ENCODE assay signal across 17 cellular contexts in the genomic region with DNA sequence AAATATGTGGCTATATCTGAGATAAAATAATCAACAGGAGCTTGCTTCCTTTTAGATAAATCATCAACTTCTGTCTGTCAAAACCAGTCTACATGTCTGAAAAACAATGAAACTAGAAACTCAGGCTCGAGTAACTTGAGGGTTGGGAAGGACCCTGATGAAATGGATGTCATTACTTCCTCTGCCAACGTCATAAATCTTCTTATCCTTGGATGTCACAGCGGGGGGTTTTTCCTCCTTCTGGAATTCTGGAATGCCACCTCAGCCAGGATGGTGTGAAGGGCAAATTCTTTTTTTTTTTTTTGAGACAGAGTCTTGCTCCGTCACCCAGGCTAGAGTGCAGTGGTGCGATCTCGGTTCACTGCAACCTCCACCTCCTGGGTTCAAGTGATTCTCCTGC. TPM values are rescaled to one million over a fixed set of nuclear protein-coding genes. Genes with fewer than 3 reads are reported as not detected.
DNase-seq lines count a peak whose midpoint lies in the region; ATAC-seq and TF ChIP-seq lines count a peak whose summit lies in the region.
"Had no signal": no experiment of that assay in that cellular context is flagged by ENCODE, and none has a peak within 500 bp of the region (broad histone marks: within the 10 kb centered on the region; RNA-seq: fewer than 3 reads in every experiment).

No MANE protein-coding gene starts in this region.

- POLR2A ChIA-PET in HEK293T (lab: Yijun Ruan, JAX) (no interaction called here), WTC11 (lab: Charles Lee) (no interaction called here)

- TF ChIP-seq CTCF in WTC11 (IDR thresholded peaks at IDR 0.05) (no peak), vagina (IDR thresholded peaks at IDR 0.05) (no peak)

- no peak overlapping the region for H2BK5ac ChIP-seq in mesenchymal stem cell (ENCODE audit: low read depth, low read length, poor library complexity, severe bottlenecking)

- H3K4me1 ChIP-seq in mesenchymal stem cell (ENCODE audit: control insufficient read depth, insufficient read depth, low read depth, low read length) (peaks cover 22% of the 10 kb centered on the region), vagina (peaks cover 31% of the 10 kb centered on the region)

- intact Hi-C loops in vagina (cut with DNase I), result no loop called here

- no peak overlapping the region for H3K4me2 ChIP-seq in mesenchymal stem cell (ENCODE audit: low read length, poor library complexity, severe bottlenecking)

- H4K8ac ChIP-seq in mesenchymal stem cell (ENCODE audit: low read length), result no peak overlapping the region

- no peak overlapping the region for H2BK15ac ChIP-seq in mesenchymal stem cell (ENCODE audit: low read depth, poor library complexity, severe bottlenecking)

- no peak for ATAC-seq in WTC11

- H3K27ac ChIP-seq in mesenchymal stem cell (ENCODE audit: low read length, poor library complexity, severe bottlenecking) (peak overlapping the region; percentile 23), vagina (no peak overlapping the region)
- H3K27ac ChIP-seq: SK-N-MC had no signal

- H3K27me3 ChIP-seq in mesenchymal stem cell (ENCODE audit: control insufficient read depth in 1 of 2, insufficient read depth in 1 of 2, low read length in 2 of 2) (no peaks in the 10 kb centered on the region), vagina (no peaks in the 10 kb centered on the region)

- no peak overlapping the region for H2BK12ac ChIP-seq in mesenchymal stem cell (ENCODE audit: low read length in 2 of 2)

- DNase-seq in A172 (ENCODE audit: low spot score) (peak; percentile 78), HEK293T (ENCODE audit: extremely low spot score) (no peak), WTC11 (ENCODE audit: low spot score) (no peak), mesenchymal stem cell (no peak), GF-D8 (lab: John Stamatoyannopoulos, UW) (no peak), vagina (ENCODE audit: extremely low spot score in 2 of 2) (no peak), NOMO-1 treated with DMSO at 0.1 percent for 48 hours (lab: John Stamatoyannopoulos, UW; ENCODE audit: unreplicated experiment) (no peak)
- DNase-seq in activated T-cell treated with anti-CD3 and anti-CD28 coated beads, Interleukin-2, amount 50 U/mL, for 48 hours, result no peak
- DNase-seq: 8988T; Calu3; DMS79 treated with DMSO at 0.1 percent for 48 hours; GOT3; NCI-H1436 treated with DMSO at 0.1 percent for 48 hours; NCI-H2227 treated with DMSO at 0.1 percent for 48 hours; NCI-H526; NK-92 treated with Interleukin-12 subunit alpha and Interleukin-12 subunit beta, amount 100 ng/mL, for 24 hours had no signal

- H3K9me3 ChIP-seq in mesenchymal stem cell (ENCODE audit: control insufficient read depth, low read length), result no peaks in the 10 kb centered on the region
- H3K9me3 ChIP-seq in vagina, result no peaks in the 10 kb centered on the region

- no peak overlapping the region for H3K4ac ChIP-seq in mesenchymal stem cell (ENCODE audit: low read depth in 1 of 2, low read length in 2 of 2)

- H3K36me3 ChIP-seq in mesenchymal stem cell (ENCODE audit: control insufficient read depth in 1 of 2, insufficient read depth in 2 of 2, low read depth in 1 of 2, low read length in 2 of 2) (no peaks in the 10 kb centered on the region), vagina (no peaks in the 10 kb centered on the region)

- peaks cover 79% of the 10 kb centered on the region for H3K4me1 Mint-ChIP-seq in WTC11

- no peaks in the 10 kb centered on the region for H3K79me1 ChIP-seq in mesenchymal stem cell (replicated peaks; ENCODE audit: low read length, poor library complexity, severe bottlenecking)

- H3K18ac ChIP-seq in mesenchymal stem cell (ENCODE audit: low read depth in 1 of 2, low read length in 2 of 2), result no peak overlapping the region

- no peaks in the 10 kb centered on the region for H3K27me3 Mint-ChIP-seq in WTC11 (ENCODE audit: low read depth)

- no peak overlapping the region for H2AK5ac ChIP-seq in mesenchymal stem cell (ENCODE audit: low read length, severe bottlenecking)

- H3K9ac ChIP-seq in mesenchymal stem cell (ENCODE audit: low read length), result no peak overlapping the region

- CTCF ChIA-PET in HEK293T (lab: Yijun Ruan, JAX) (no interaction called here), WTC11 (lab: Charles Lee) (no interaction called here)

- TF ChIP-seq POLR2A in vagina (IDR thresholded peaks at IDR 0.05), result no peak

- H3K4me3 Mint-ChIP-seq in WTC11, result no peak overlapping the region

- peaks cover 12% of the 10 kb centered on the region for H3K9me3 Mint-ChIP-seq in WTC11

- H2AFZ ChIP-seq in mesenchymal stem cell (ENCODE audit: low read depth, low read length), result no peak overlapping the region

- H4K91ac ChIP-seq in mesenchymal stem cell (ENCODE audit: low read length), result no peak overlapping the region

- peak overlapping the region; percentile 17; the same call in 1 of the 2 replicates for H3K27ac Mint-ChIP-seq in WTC11

- no peak overlapping the region for H3K23ac ChIP-seq in mesenchymal stem cell (ENCODE audit: low read length in 2 of 2)

- no peak overlapping the region for H3K14ac ChIP-seq in mesenchymal stem cell (ENCODE audit: low read length in 2 of 2)

- H2BK120ac ChIP-seq in mesenchymal stem cell (ENCODE audit: low read depth, low read length), result no peak overlapping the region

- 70% methylated on average over 5 of the region's 6 CpGs for WGBS in mesenchymal stem cell

- H3K4me3 ChIP-seq in mesenchymal stem cell (ENCODE audit: insufficient read depth in 1 of 2, low read depth in 1 of 2, low read length in 2 of 2), result no peak overlapping the region
- no peak overlapping the region for H3K4me3 ChIP-seq in vagina
- H3K4me3 ChIP-seq: SK-N-MC had no signal

- peaks cover 16% of the 10 kb centered on the region for H3K36me3 Mint-ChIP-seq in WTC11

TF ChIP-seq in HEK293T, 16 proteins besides CTCF, POLR2A, EP300 and RAD21:
- TF ChIP-seq, protein P1, sequence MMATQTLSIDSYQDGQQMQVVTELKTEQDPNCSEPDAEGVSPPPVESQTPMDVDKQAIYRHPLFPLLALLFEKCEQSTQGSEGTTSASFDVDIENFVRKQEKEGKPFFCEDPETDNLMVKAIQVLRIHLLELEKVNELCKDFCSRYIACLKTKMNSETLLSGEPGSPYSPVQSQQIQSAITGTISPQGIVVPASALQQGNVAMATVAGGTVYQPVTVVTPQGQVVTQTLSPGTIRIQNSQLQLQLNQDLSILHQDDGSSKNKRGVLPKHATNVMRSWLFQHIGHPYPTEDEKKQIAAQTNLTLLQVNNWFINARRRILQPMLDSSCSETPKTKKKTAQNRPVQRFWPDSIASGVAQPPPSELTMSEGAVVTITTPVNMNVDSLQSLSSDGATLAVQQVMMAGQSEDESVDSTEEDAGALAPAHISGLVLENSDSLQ (IDR thresholded peaks at IDR 0.05), result peak; percentile 86
- no peak for TF ChIP-seq SP1 (IDR thresholded peaks at IDR 0.05)

TF ChIP-seq in WTC11, 78 proteins besides CTCF, POLR2A, EP300 and RAD21:
- TF ChIP-seq SP1 (CRISPR knock-in tag; conservative IDR thresholded peaks at IDR 0.05) (no peak), TEAD1 (CRISPR knock-in tag; IDR thresholded peaks at IDR 0.05) (no peak), TEAD4 (CRISPR knock-in tag; IDR thresholded peaks at IDR 0.05) (no peak)
- TF ChIP-seq, protein P2, sequence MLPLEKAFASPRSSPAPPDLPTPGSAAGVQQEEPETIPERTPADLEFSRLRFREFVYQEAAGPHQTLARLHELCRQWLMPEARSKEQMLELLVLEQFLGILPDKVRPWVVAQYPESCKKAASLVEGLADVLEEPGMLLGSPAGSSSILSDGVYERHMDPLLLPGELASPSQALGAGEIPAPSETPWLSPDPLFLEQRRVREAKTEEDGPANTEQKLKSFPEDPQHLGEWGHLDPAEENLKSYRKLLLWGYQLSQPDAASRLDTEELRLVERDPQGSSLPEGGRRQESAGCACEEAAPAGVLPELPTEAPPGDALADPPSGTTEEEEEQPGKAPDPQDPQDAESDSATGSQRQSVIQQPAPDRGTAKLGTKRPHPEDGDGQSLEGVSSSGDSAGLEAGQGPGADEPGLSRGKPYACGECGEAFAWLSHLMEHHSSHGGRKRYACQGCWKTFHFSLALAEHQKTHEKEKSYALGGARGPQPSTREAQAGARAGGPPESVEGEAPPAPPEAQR (CRISPR knock-in tag; IDR thresholded peaks at IDR 0.05), result no peak

RNA-seq across cellular contexts. Expression of gene LGR4, which starts 13.4 kb away (rescaled TPM):
- total RNA-seq in A172 (2014; rRNA removed; shearing (Covaris generic)), result 10.0 and 10.1 TPM in 2 replicates
- total RNA-seq in WTC11 (2021) (47.8 to 53.8 TPM (median 51.1 TPM) in 3 replicates), vagina (65.6 TPM)
- polyA plus RNA-seq in mesenchymal stem cell (2013, experiment 1 of 2), result 9.9 TPM
- polyA plus RNA-seq in mesenchymal stem cell (2013, experiment 2 of 2), result 10.9 TPM

RNA-seq across cellular contexts. Expression of gene LIN7C, which starts 47.4 kb away (rescaled TPM):
- 61.4 and 73.3 TPM in 2 replicates for total RNA-seq in A172 (2014; rRNA removed; shearing (Covaris generic))
- total RNA-seq in WTC11 (2021) (38.5 to 41.5 TPM (median 39.4 TPM) in 3 replicates), vagina (30.9 TPM)
- polyA plus RNA-seq in mesenchymal stem cell (2013, experiment 1 of 2), result 15.5 TPM
- polyA plus RNA-seq in mesenchymal stem cell (2013, experiment 2 of 2), result 16.2 TPM
